In genomic region chr4:134200811-134201215, GRCh38 we compare ENCODE assay signal across 9 cellular contexts. TPM values are rescaled to one million over a fixed set of nuclear protein-coding genes. Genes with fewer than 3 reads are reported as not detected.
A peak's percentile ranks its signal among the peaks of the same experiment; 100 is the strongest.
DNase-seq lines count a peak whose midpoint lies in the region; ATAC-seq and TF ChIP-seq lines count a peak whose summit lies in the region.
"Had no signal": no experiment of that assay in that cellular context is flagged by ENCODE, and none has a peak within 500 bp of the region (broad histone marks: within the 10 kb centered on the region; RNA-seq: fewer than 3 reads in every experiment).

No MANE protein-coding gene starts in this region.

- intact Hi-C loops in CD8-positive, alpha-beta T cell (cut with DNase I, micrococcal nuclease): no loop called here

- H3K36me3 ChIP-seq in HAP-1 (replicated peaks): peaks cover 5% of the 10 kb centered on the region; the same call in 1 of the 2 replicates
- H3K36me3 ChIP-seq in iPS-18a (ENCODE audit: control insufficient read depth, low read depth, low read length): no peaks in the 10 kb centered on the region
- H3K36me3 ChIP-seq in CD8-positive, alpha-beta T cell (ENCODE audit: insufficient read depth, low read length): no peaks in the 10 kb centered on the region

- H3K4me3 ChIP-seq in HAP-1 (peak overlapping the region; percentile 43), iPS-18a (ENCODE audit: low read length) (peak overlapping the region; percentile 62)
- no peak overlapping the region for H3K4me3 ChIP-seq in CD8-positive, alpha-beta T cell (ENCODE audit: low read depth, low read length)

- H3K4me1 ChIP-seq in HAP-1 (peaks cover 5% of the 10 kb centered on the region), iPS-18a (ENCODE audit: control insufficient read depth, low read depth, low read length) (peaks cover 12% of the 10 kb centered on the region)
- H3K4me1 ChIP-seq in CD8-positive, alpha-beta T cell (ENCODE audit: insufficient read depth, low read length): no peaks in the 10 kb centered on the region

- H3K9me3 Mint-ChIP-seq in brain: peaks cover 0 to 3% (median 0%) of the 10 kb centered on the region in 5 experiments
- peaks cover 2% of the 10 kb centered on the region for H3K9me3 Mint-ChIP-seq in stimulated activated memory B cell treated with anti-CD40 and anti-IgM and Interleukin-4, amounts not matched to agents 10 μg/mL and 1 μg/mL and 100 μg/mL, for 72 hours
- H3K9me3 Mint-ChIP-seq in CD8-positive, alpha-beta T cell: peaks cover 9% of the 10 kb centered on the region

- peaks cover 6% of the 10 kb centered on the region for H3K4me1 Mint-ChIP-seq in brain
- no peaks in the 10 kb centered on the region for H3K4me1 Mint-ChIP-seq in stimulated activated memory B cell treated with anti-CD40 and anti-IgM and Interleukin-4, amounts not matched to agents 10 μg/mL and 1 μg/mL and 100 μg/mL, for 72 hours
- no peaks in the 10 kb centered on the region for H3K4me1 Mint-ChIP-seq in CD8-positive, alpha-beta T cell (ENCODE audit: low read depth)

- H3K9me3 ChIP-seq in HAP-1 (no peaks in the 10 kb centered on the region), iPS-18a (ENCODE audit: control insufficient read depth, low read depth, low read length) (no peaks in the 10 kb centered on the region)
- no peaks in the 10 kb centered on the region for H3K9me3 ChIP-seq in CD8-positive, alpha-beta T cell (ENCODE audit: low read length)

- in situ Hi-C loops in HAP-1 (cut with MboI; ENCODE audit: low sequenced_read_pairs): no loop called here

- ATAC-seq in stimulated activated memory B cell treated with anti-CD40 and anti-IgM and Interleukin-4, amounts not matched to agents 10 μg/mL and 1 μg/mL and 100 μg/mL, for 72 hours: peak; percentile 27
- no peak for ATAC-seq in CD8-positive, alpha-beta T cell
- ATAC-seq in HG02763 (IDR thresholded peaks at IDR 0.05; ENCODE audit: unreplicated experiment) (no peak), HG03139 (IDR thresholded peaks at IDR 0.05; ENCODE audit: unreplicated experiment) (no peak)

- peak overlapping the region; percentile 41 for H3K9ac ChIP-seq in iPS-18a (ENCODE audit: low read length)

- H3K27me3 ChIP-seq in HAP-1 (ENCODE audit: low read depth) (no peaks in the 10 kb centered on the region), iPS-18a (ENCODE audit: control insufficient read depth, insufficient read depth, low read length) (peaks cover 11% of the 10 kb centered on the region)
- no peaks in the 10 kb centered on the region for H3K27me3 ChIP-seq in CD8-positive, alpha-beta T cell (ENCODE audit: insufficient read depth, low read length)

- POLR2A ChIA-PET in CD8-positive, alpha-beta T cell (lab: Charles Lee): no interaction called here

- no peak for TF ChIP-seq CTCF in brain (conservative IDR thresholded peaks at IDR 0.05)
- no peak for TF ChIP-seq CTCF in CD8-positive, alpha-beta T cell (IDR thresholded peaks at IDR 0.05)

- peak overlapping the region in 3 of 5 experiments; percentile 53 to 84 (median 55) for H3K27ac Mint-ChIP-seq in brain
- H3K27ac Mint-ChIP-seq in stimulated activated memory B cell treated with anti-CD40 and anti-IgM and Interleukin-4, amounts not matched to agents 10 μg/mL and 1 μg/mL and 100 μg/mL, for 72 hours: no peak overlapping the region
- H3K27ac Mint-ChIP-seq in CD8-positive, alpha-beta T cell: no peak overlapping the region

- peaks cover 4% of the 10 kb centered on the region for H3K36me3 Mint-ChIP-seq in brain
- H3K36me3 Mint-ChIP-seq in stimulated activated memory B cell treated with anti-CD40 and anti-IgM and Interleukin-4, amounts not matched to agents 10 μg/mL and 1 μg/mL and 100 μg/mL, for 72 hours: no peaks in the 10 kb centered on the region
- H3K36me3 Mint-ChIP-seq in CD8-positive, alpha-beta T cell: no peaks in the 10 kb centered on the region

- CTCF ChIA-PET in CD8-positive, alpha-beta T cell (lab: Charles Lee): no interaction called here

- no peak overlapping the region for H3K27ac ChIP-seq in iPS-18a (ENCODE audit: low read length)
- no peak overlapping the region for H3K27ac ChIP-seq in CD8-positive, alpha-beta T cell (ENCODE audit: low read depth, low read length)

- H3K4me3 Mint-ChIP-seq in brain: peak overlapping the region; percentile 60 to 87 (median 78)
- no peak overlapping the region for H3K4me3 Mint-ChIP-seq in stimulated activated memory B cell treated with anti-CD40 and anti-IgM and Interleukin-4, amounts not matched to agents 10 μg/mL and 1 μg/mL and 100 μg/mL, for 72 hours
- no peak overlapping the region for H3K4me3 Mint-ChIP-seq in CD8-positive, alpha-beta T cell

- peaks cover 9% of the 10 kb centered on the region for H3K27me3 Mint-ChIP-seq in brain
- no peaks in the 10 kb centered on the region for H3K27me3 Mint-ChIP-seq in stimulated activated memory B cell treated with anti-CD40 and anti-IgM and Interleukin-4, amounts not matched to agents 10 μg/mL and 1 μg/mL and 100 μg/mL, for 72 hours
- H3K27me3 Mint-ChIP-seq in CD8-positive, alpha-beta T cell (ENCODE audit: low read depth): peaks cover 3% of the 10 kb centered on the region

- DNase-seq in HAP-1 (ENCODE audit: low spot score in 2 of 2) (peak; percentile 13 to 32), CD1c-positive myeloid dendritic cell (ENCODE audit: extremely low spot score) (no peak)
- no peak for DNase-seq in CD8-positive, alpha-beta T cell
- DNase-seq: activated T-cell treated with anti-CD3 and anti-CD28 coated beads, Interleukin-2, amount 50 U/mL, for 48 hours had no signal

RNA-seq across cellular contexts. Expression of gene PABPC4L, which starts 0.8 kb away (rescaled TPM):
- 0.07 TPM for polyA plus RNA-seq in brain (ENCODE audit: insufficient read depth, low read depth, low replicate concordance)
- not detected for total RNA-seq in CD8-positive, alpha-beta T cell

Comparison
In these comparisons a context has a peak if more than half of its experiments do, and no peak if none do; other contexts are left out.
1. DNase-seq: peak in HAP-1 (2 of 2); none in CD8-positive, alpha-beta T cell (0 of 7) and CD1c-positive myeloid dendritic cell (single experiment).
2. H3K27ac Mint-ChIP-seq: peak in brain (3 of 5); none in stimulated activated memory B cell treated with anti-CD40 and anti-IgM and Interleukin-4, amounts not matched to agents 10 μg/mL and 1 μg/mL and 100 μg/mL, for 72 hours (single experiment) and CD8-positive, alpha-beta T cell (single experiment).
3. H3K4me3 Mint-ChIP-seq: peak in brain (5 of 5); none in stimulated activated memory B cell treated with anti-CD40 and anti-IgM and Interleukin-4, amounts not matched to agents 10 μg/mL and 1 μg/mL and 100 μg/mL, for 72 hours (single experiment) and CD8-positive, alpha-beta T cell (single experiment).